In the genomic region with DNA sequence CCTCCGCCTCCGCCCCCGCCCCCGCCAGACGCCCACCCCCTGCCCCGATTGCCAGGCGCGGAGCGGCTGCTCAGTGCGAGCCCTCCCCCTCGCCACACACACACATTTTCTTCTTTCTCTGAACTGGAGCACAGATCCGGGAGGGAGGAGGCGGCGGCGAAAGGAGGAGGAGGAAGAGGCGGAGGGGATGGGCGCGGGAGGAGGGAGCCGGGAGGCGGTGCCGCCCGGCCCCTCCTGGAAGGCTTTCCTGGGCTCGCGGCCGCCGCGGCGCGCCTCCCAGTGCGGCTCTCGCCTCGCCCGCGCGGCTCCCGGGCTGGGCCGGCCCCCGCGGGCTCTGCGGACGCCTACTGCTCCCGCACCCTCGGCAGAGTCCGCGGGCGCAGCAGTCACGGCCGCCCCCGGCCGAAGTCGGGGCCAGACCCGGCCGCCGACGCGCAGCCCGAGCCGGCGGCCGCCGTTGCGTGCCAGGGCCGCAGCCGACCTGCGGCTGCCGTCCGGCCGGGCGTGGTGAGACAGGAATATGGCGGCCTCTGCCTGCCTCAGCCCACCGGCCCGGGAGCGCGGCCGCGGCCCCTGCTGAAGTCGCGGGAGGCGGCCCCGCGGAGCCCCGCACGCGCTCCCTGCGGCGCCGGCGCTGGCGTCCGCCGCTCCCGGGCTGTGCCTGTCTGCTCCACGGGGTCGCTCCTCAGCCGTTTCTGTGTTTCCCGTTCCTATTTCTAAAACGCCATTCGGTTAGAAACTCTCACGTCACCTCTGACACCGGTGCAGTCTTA, we compare ENCODE assay signal across 8 cellular contexts. TPM values are rescaled to one million over a fixed set of nuclear protein-coding genes. Genes with fewer than 3 reads are reported as not detected.
A peak's percentile ranks its signal among the peaks of the same experiment; 100 is the strongest.
DNase-seq lines count a peak whose midpoint lies in the region; ATAC-seq and TF ChIP-seq lines count a peak whose summit lies in the region.

No MANE protein-coding gene starts in this region.

- H3K27me3 Mint-ChIP-seq in activated naive CD8-positive, alpha-beta T cell = no peaks in the 10 kb centered on the region

- H3K36me3 ChIP-seq in neuronal stem cell (replicated peaks in 1 of 2; ENCODE audit: control insufficient read depth in 2 of 2, insufficient read depth in 2 of 2, low read length in 2 of 2) = no peaks in the 10 kb centered on the region
- no peaks in the 10 kb centered on the region for H3K36me3 ChIP-seq in stomach smooth muscle (ENCODE audit: control insufficient read depth in 2 of 2, insufficient read depth in 2 of 2, low read length in 2 of 2)

- no peak overlapping the region for H2AK5ac ChIP-seq in neuronal stem cell (ENCODE audit: low read depth, low read length)

- H3K79me1 ChIP-seq in neuronal stem cell (ENCODE audit: low read depth, low read length) = peaks cover 5% of the 10 kb centered on the region

- H3K4me2 ChIP-seq in neuronal stem cell (ENCODE audit: insufficient read depth, low read length, poor library complexity, severe bottlenecking) = peak overlapping the region; percentile 52

- H3K27ac ChIP-seq in neuronal stem cell (replicated peaks; ENCODE audit: low read length) = peak overlapping the region; percentile 97
- H3K27ac ChIP-seq in stomach smooth muscle (ENCODE audit: low read length) = peak overlapping the region; percentile 84

- no peaks in the 10 kb centered on the region for H3K36me3 Mint-ChIP-seq in activated naive CD8-positive, alpha-beta T cell

- H3K9me3 ChIP-seq in neuronal stem cell (replicated peaks in 1 of 2; ENCODE audit: control insufficient read depth in 2 of 2, insufficient read depth in 1 of 2, low read depth in 1 of 2, low read length in 2 of 2) = no peaks in the 10 kb centered on the region
- no peaks in the 10 kb centered on the region for H3K9me3 ChIP-seq in stomach smooth muscle (ENCODE audit: control insufficient read depth in 2 of 2, low read length in 2 of 2)

- H2BK5ac ChIP-seq in neuronal stem cell (ENCODE audit: low read length) = peak overlapping the region; percentile 79

- H3K9ac ChIP-seq in neuronal stem cell (ENCODE audit: low read depth, low read length, poor library complexity) (peak overlapping the region; percentile 46), stomach smooth muscle (ENCODE audit: low read length in 2 of 2) (peak overlapping the region; percentile 91 to 94)

- DNase-seq in EH (ENCODE audit: low read depth) (peak; percentile 96), NCI-H1048 (lab: John Stamatoyannopoulos, UW) (peak; percentile 82), globus pallidus (ENCODE audit: low spot score) (peak; percentile 96), neuronal stem cell (ENCODE audit: low spot score) (peak; percentile 90)

- no peak overlapping the region for H3K14ac ChIP-seq in neuronal stem cell (ENCODE audit: low read length)

- H2BK15ac ChIP-seq in neuronal stem cell (ENCODE audit: low read length) = no peak overlapping the region

- no CpG with 5 or more reads among the region's 100 CpGs for WGBS in neuronal stem cell (ENCODE audit: extremely low coverage in 2 of 2, insufficient read length in 2 of 2, insufficient replicate concordance in 1 of 2), 2 donors

- H2BK120ac ChIP-seq in neuronal stem cell (ENCODE audit: low read depth, low read length) = peak overlapping the region; percentile 30

- H2AFZ ChIP-seq in neuronal stem cell (ENCODE audit: low read length) = peak overlapping the region; percentile 91

- no peak overlapping the region for H4K8ac ChIP-seq in neuronal stem cell (ENCODE audit: low read depth, low read length)

- H3K4me1 ChIP-seq in neuronal stem cell (ENCODE audit: control insufficient read depth in 2 of 2, insufficient read depth in 1 of 2, low read depth in 1 of 2, low read length in 2 of 2) (peaks cover 0 to 6% of the 10 kb centered on the region in 2 donors), stomach smooth muscle (ENCODE audit: control insufficient read depth, insufficient read depth, low read length) (peaks cover 8% of the 10 kb centered on the region)

- H3K23ac ChIP-seq in neuronal stem cell (ENCODE audit: low read depth, low read length, poor library complexity) = no peak overlapping the region

- H3K27ac Mint-ChIP-seq in activated naive CD8-positive, alpha-beta T cell = peak overlapping the region; percentile 85

- no peak overlapping the region for H2BK12ac ChIP-seq in neuronal stem cell (ENCODE audit: low read length)

- no peak overlapping the region for H3K4ac ChIP-seq in neuronal stem cell (ENCODE audit: low read length)

- no peak overlapping the region for H4K91ac ChIP-seq in neuronal stem cell (ENCODE audit: low read depth, low read length, poor library complexity)

- no peaks in the 10 kb centered on the region for H3K9me3 Mint-ChIP-seq in activated naive CD8-positive, alpha-beta T cell (ENCODE audit: low read depth)

- ATAC-seq in SK-N-SH treated with all-trans-retinoic acid at 6 μM for 48 hours (peak; percentile 75), GM21786 (IDR thresholded peaks at IDR 0.05; ENCODE audit: unreplicated experiment) (no peak)

- H3K4me3 ChIP-seq in neuronal stem cell (ENCODE audit: low read length in 2 of 2) (peak overlapping the region; percentile 95 to 96), stomach smooth muscle (ENCODE audit: low read length in 2 of 2) (peak overlapping the region; percentile 80 to 84)

- no peaks in the 10 kb centered on the region for H3K27me3 ChIP-seq in neuronal stem cell (ENCODE audit: control insufficient read depth in 3 of 3, insufficient read depth in 3 of 3, low read depth in 1 of 3, low read length in 3 of 3)
- no peaks in the 10 kb centered on the region for H3K27me3 ChIP-seq in stomach smooth muscle (ENCODE audit: control insufficient read depth in 1 of 2, insufficient read depth in 2 of 2, low read length in 2 of 2)

- H3K4me1 Mint-ChIP-seq in activated naive CD8-positive, alpha-beta T cell (ENCODE audit: low read depth) = peaks cover 65% of the 10 kb centered on the region

- H3K18ac ChIP-seq in neuronal stem cell (ENCODE audit: low read length) = peak overlapping the region; percentile 94

- H3K4me3 Mint-ChIP-seq in activated naive CD8-positive, alpha-beta T cell = peak overlapping the region; percentile 88

TF ChIP-seq in SK-N-SH treated with all-trans-retinoic acid at 6 μM for 48 hours, 23 proteins besides CTCF, POLR2A, EP300 and RAD21:
- TF ChIP-seq GLIS3 (CRISPR knock-in tag; IDR thresholded peaks at IDR 0.05) (no peak), CSDC2 (CRISPR knock-in tag; IDR thresholded peaks at IDR 0.05) (peak; percentile 72; the same call in 1 of the 2 replicates), ZNF70 (CRISPR knock-in tag; IDR thresholded peaks at IDR 0.05) (0 out of 2 replicates have a peak, but pooled peaks have one; percentile 20), ZNF565 (CRISPR knock-in tag; conservative IDR thresholded peaks at IDR 0.05; ENCODE audit: low read depth) (no peak), SNAI2 (CRISPR knock-in tag; IDR thresholded peaks at IDR 0.05) (peak; percentile 13; the same call in 1 of the 2 replicates), ESRRG (CRISPR knock-in tag; IDR thresholded peaks at IDR 0.05) (no peak), ARNTL (CRISPR knock-in tag; IDR thresholded peaks at IDR 0.05; ENCODE audit: borderline replicate concordance, low read depth) (no peak)
- TF ChIP-seq, protein P1, sequence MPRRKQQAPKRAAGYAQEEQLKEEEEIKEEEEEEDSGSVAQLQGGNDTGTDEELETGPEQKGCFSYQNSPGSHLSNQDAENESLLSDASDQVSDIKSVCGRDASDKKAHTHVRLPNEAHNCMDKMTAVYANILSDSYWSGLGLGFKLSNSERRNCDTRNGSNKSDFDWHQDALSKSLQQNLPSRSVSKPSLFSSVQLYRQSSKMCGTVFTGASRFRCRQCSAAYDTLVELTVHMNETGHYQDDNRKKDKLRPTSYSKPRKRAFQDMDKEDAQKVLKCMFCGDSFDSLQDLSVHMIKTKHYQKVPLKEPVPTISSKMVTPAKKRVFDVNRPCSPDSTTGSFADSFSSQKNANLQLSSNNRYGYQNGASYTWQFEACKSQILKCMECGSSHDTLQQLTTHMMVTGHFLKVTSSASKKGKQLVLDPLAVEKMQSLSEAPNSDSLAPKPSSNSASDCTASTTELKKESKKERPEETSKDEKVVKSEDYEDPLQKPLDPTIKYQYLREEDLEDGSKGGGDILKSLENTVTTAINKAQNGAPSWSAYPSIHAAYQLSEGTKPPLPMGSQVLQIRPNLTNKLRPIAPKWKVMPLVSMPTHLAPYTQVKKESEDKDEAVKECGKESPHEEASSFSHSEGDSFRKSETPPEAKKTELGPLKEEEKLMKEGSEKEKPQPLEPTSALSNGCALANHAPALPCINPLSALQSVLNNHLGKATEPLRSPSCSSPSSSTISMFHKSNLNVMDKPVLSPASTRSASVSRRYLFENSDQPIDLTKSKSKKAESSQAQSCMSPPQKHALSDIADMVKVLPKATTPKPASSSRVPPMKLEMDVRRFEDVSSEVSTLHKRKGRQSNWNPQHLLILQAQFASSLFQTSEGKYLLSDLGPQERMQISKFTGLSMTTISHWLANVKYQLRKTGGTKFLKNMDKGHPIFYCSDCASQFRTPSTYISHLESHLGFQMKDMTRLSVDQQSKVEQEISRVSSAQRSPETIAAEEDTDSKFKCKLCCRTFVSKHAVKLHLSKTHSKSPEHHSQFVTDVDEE (CRISPR knock-in tag; IDR thresholded peaks at IDR 0.05) = no peak

RNA-seq across cellular contexts. Expression of a gene that starts 0.4 kb away (rescaled TPM):
- polyA plus RNA-seq in neuronal stem cell (2013, experiment 1 of 2) = 32.3 TPM
- polyA plus RNA-seq in neuronal stem cell (2013, experiment 2 of 2) = 34.2 TPM
